In genomic region chr14:103563089-103563620, GRCh38 we compare ENCODE assay signal across 7 cellular contexts. TPM values are rescaled to one million over a fixed set of nuclear protein-coding genes. Genes with fewer than 3 reads are reported as not detected.
DNase-seq lines count a peak whose midpoint lies in the region; ATAC-seq, FAIRE-seq and TF ChIP-seq lines count a peak whose summit lies in the region.

No MANE protein-coding gene starts in this region.

- peak overlapping the region; percentile 91 for H3K9ac ChIP-seq in HepG2 (ENCODE audit: insufficient read depth, low read depth, low read length)

- peak overlapping the region; percentile 19 for H2AFZ ChIP-seq in HepG2 (ENCODE audit: low read length)

- intact Hi-C loops in body of pancreas (cut with DNase I) = no loop called here
- intact Hi-C loops in HepG2 (cut with micrococcal nuclease; ENCODE audit: unreplicated experiment) = no loop called here
- intact Hi-C loops in tibial artery (cut with DNase I; ENCODE audit: low total_unique reads) = loop anchor here (5.0 kb wide), 2 partner anchors 64 to 359 kb away; partner anchors contain the start of gene KLC1

- H3K4me3 ChIP-seq in body of pancreas = peak overlapping the region; percentile 88 to 100
- peak overlapping the region; percentile 81 to 100 (median 92) for H3K4me3 ChIP-seq in HepG2 (replicated peaks in 1 of 3; ENCODE audit: insufficient read depth in 1 of 3, low read depth in 2 of 3, low read length in 3 of 3)
- peak overlapping the region; percentile 94 to 96 for H3K4me3 ChIP-seq in tibial artery

- FAIRE-seq in HepG2 (lab: Jason Lieb, UNC) = no peak

- peaks cover 0 to 3% of the 10 kb centered on the region in 2 donors for H3K36me3 ChIP-seq in body of pancreas (replicated peaks in 1 of 2; ENCODE audit: insufficient read depth in 1 of 2, low read depth in 2 of 2)
- peaks cover 7 to 26% of the 10 kb centered on the region in 2 experiments; a peak in 3 of 5 replicates for H3K36me3 ChIP-seq in HepG2 (replicated peaks in 1 of 2; ENCODE audit: control insufficient read depth in 1 of 2, insufficient read depth in 2 of 2, low read length in 2 of 2)
- peaks cover 14 to 23% (median 16%) of the 10 kb centered on the region in 3 donors for H3K36me3 ChIP-seq in tibial artery

- in situ Hi-C loops in HepG2 (cut with HindIII; ENCODE audit: extremely low pct_ligation_motif_present, low pct_unique_long_range_greater_than_20kb) = no loop called here

- ATAC-seq in GM18867 (IDR thresholded peaks at IDR 0.05; ENCODE audit: unreplicated experiment) (peak; percentile 35), HG02623 (IDR thresholded peaks at IDR 0.05; ENCODE audit: unreplicated experiment) (peak; percentile 31), body of pancreas (peak; percentile 72), HepG2 (peak; percentile 83)

- peak overlapping the region; percentile 83 for H3K4me2 ChIP-seq in HepG2 (ENCODE audit: low read depth, low read length)

- POLR2A ChIA-PET in HepG2 (lab: Yijun Ruan, JAX) = interaction anchor here (2.1 to 2.3 kb wide), 2 partner anchors 27 to 35 kb away, joined by 6 to 12 read pairs; partner anchors contain the start of gene TRMT61A

- peak overlapping the region; percentile 81 to 99 (median 94) for H3K27ac ChIP-seq in body of pancreas
- H3K27ac ChIP-seq in HepG2 (ENCODE audit: extremely low read length, insufficient read depth, low read length) = peak overlapping the region; percentile 88
- peak overlapping the region; percentile 92 to 94 for H3K27ac ChIP-seq in tibial artery

- CTCF ChIA-PET in HepG2 (lab: Yijun Ruan, JAX; ENCODE audit: low intra/inter-chr PET ratio, low total read pairs) = no interaction called here

- H3K9me3 ChIP-seq in body of pancreas = no peaks in the 10 kb centered on the region
- H3K9me3 ChIP-seq in HepG2 (ENCODE audit: low read length) = no peaks in the 10 kb centered on the region
- no peaks in the 10 kb centered on the region for H3K9me3 ChIP-seq in tibial artery

- TF ChIP-seq EP300 in HepG2 (IDR thresholded peaks at IDR 0.05; ENCODE audit: low read depth in 2 of 2, low read length in 2 of 2) (no peak), HepG2 (CRISPR knock-in tag; IDR thresholded peaks at IDR 0.05; ENCODE audit: borderline replicate concordance) (no peak)

- H3K4me1 ChIP-seq in body of pancreas (peaks cover 53% of the 10 kb centered on the region), HepG2 (ENCODE audit: insufficient read depth, low read length) (peaks cover 45% of the 10 kb centered on the region), tibial artery (peaks cover 0 to 74% (median 48%) of the 10 kb centered on the region in 4 donors)

- peaks cover 14% of the 10 kb centered on the region; the same call in 1 of the 2 replicates for H4K20me1 ChIP-seq in HepG2 (ENCODE audit: insufficient read depth, low read length)

- TF ChIP-seq POLR2A in body of pancreas (IDR thresholded peaks at IDR 0.05) = no peak
- no peak for TF ChIP-seq POLR2A in HepG2 (IDR thresholded peaks at IDR 0.05; ENCODE audit: insufficient read depth in 1 of 2, low read depth in 2 of 2, low read length in 2 of 2)

- no peak for TF ChIP-seq RAD21 in HepG2 (CRISPR knock-in tag; IDR thresholded peaks at IDR 0.05)

- DNase-seq in NCI-H2227 treated with DMSO at 0.1 percent for 48 hours (lab: John Stamatoyannopoulos, UW) (peak; percentile 55), body of pancreas (peak in 3 of 4 donors; percentile 68 to 77 (median 74)), HepG2 (ENCODE audit: low spot score) (peak; percentile 57), tibial artery (peak in 1 of 2 donors; percentile 47), HK-2 (ENCODE audit: unreplicated experiment) (no peak)

- WGBS in body of pancreas, 2 donors = 0 to 1% methylated on average over 22 to 24 of the region's 35 CpGs
- under 1% methylated on average over 15 of the region's 35 CpGs for WGBS in HepG2 (ENCODE audit: low lambda C conversion rate)

- TSS peak; percentile 87 for BruUV-seq in HepG2 (replicated peaks; lab: Mats Ljungman, UMichigan)

- peaks cover 78% of the 10 kb centered on the region for H3K79me2 ChIP-seq in HepG2 (ENCODE audit: insufficient read depth, low read length)

- no peaks in the 10 kb centered on the region for H3K27me3 ChIP-seq in body of pancreas
- H3K27me3 ChIP-seq in HepG2 (ENCODE audit: control insufficient read depth in 1 of 2, insufficient read depth in 2 of 2, low read length in 2 of 2) = peaks cover 0 to 3% of the 10 kb centered on the region in 2 experiments; a peak in 1 of 5 replicates
- no peaks in the 10 kb centered on the region for H3K27me3 ChIP-seq in tibial artery

- no peak for TF ChIP-seq CTCF in body of pancreas (IDR thresholded peaks at IDR 0.05)
- no peak for TF ChIP-seq CTCF in HepG2 (CRISPR knock-in tag; IDR thresholded peaks at IDR 0.05)
- no peak for TF ChIP-seq CTCF in tibial artery (IDR thresholded peaks at IDR 0.05)

RNA-seq across cellular contexts. Expression of gene COA8, which starts 0.4 kb away (rescaled TPM):
- total RNA-seq in body of pancreas = 10 to 100 TPM; 15.2 to 32.2 TPM
- total RNA-seq in HepG2 (2016; rRNA removed; fragmentation: Illumina TruSeq; extraction: Trizol) = 25.1 and 25.2 TPM in 2 replicates
- 29.4 and 38.9 TPM in 2 replicates for total RNA-seq in HepG2 (2016; cell fraction: cytosol; rRNA removed; fragmentation: Illumina TruSeq; extraction: Trizol; ENCODE audit: low read depth)
- total RNA-seq in HepG2 (2016; cell fraction: insoluble cytoplasmic fraction; rRNA removed; fragmentation: Illumina TruSeq; extraction: Trizol) = 25.7 and 29.2 TPM in 2 replicates
- total RNA-seq in HepG2 (2016; cell fraction: membrane; rRNA removed; fragmentation: Illumina TruSeq; extraction: Trizol) = 46.6 and 48.0 TPM in 2 replicates
- 11.0 and 15.0 TPM in 2 replicates for total RNA-seq in HepG2 (2016; cell fraction: nucleus; rRNA removed; fragmentation: Illumina TruSeq; extraction: Trizol)
- 10.9 and 14.0 TPM in 2 replicates for polyA plus RNA-seq in HepG2 (2011; rRNA removed)
- 10.2 and 14.5 TPM in 2 replicates for polyA plus RNA-seq in HepG2 (2011; cell fraction: cytosol; rRNA removed)
- polyA plus RNA-seq in HepG2 (2011; cell fraction: nucleus; rRNA removed) = 2.6 and 3.1 TPM in 2 replicates
- 25.7 and 32.6 TPM in 2 replicates for polyA plus RNA-seq in HepG2 (2012)
- polyA plus RNA-seq in HepG2 (2016; cell fraction: cytosol; fragmentation: Illumina TruSeq; extraction: Trizol; ENCODE audit: low read depth) = 63.7 and 73.8 TPM in 2 replicates
- 33.7 and 39.8 TPM in 2 replicates for polyA plus RNA-seq in HepG2 (2016; cell fraction: insoluble cytoplasmic fraction; fragmentation: Illumina TruSeq; extraction: Trizol; ENCODE audit: low read depth)
- 52.0 and 59.9 TPM in 2 replicates for polyA plus RNA-seq in HepG2 (2016; cell fraction: membrane; fragmentation: Illumina TruSeq; extraction: Trizol; ENCODE audit: low read depth)
- 21.5 and 21.7 TPM in 2 replicates for polyA plus RNA-seq in HepG2 (2016; cell fraction: nucleus; fragmentation: Illumina TruSeq; extraction: Trizol; ENCODE audit: insufficient read depth, low read depth)
- 4.7 and 5.1 TPM in 2 replicates for polyA minus RNA-seq in HepG2 (2011; rRNA and poly(A)+ RNA removed; ENCODE audit: low replicate concordance)
- 3.6 and 6.4 TPM in 2 replicates for polyA minus RNA-seq in HepG2 (2011; cell fraction: cytosol; rRNA and poly(A)+ RNA removed)
- 10.1 and 11.3 TPM in 2 replicates for polyA minus RNA-seq in HepG2 (2011; cell fraction: nucleus; rRNA and poly(A)+ RNA removed)

RNA-seq across cellular contexts. Expression of gene BAG5, which starts 0.7 kb away (rescaled TPM):
- total RNA-seq in body of pancreas (10 to 100 TPM in 1 of 2 donors, 1 to 10 TPM in 1; 9.9 to 11.9 TPM), HepG2 (2016; rRNA removed; fragmentation: Illumina TruSeq; extraction: Trizol) (21.0 and 34.8 TPM in 2 replicates)
- total RNA-seq in HepG2 (2016; cell fraction: cytosol; rRNA removed; fragmentation: Illumina TruSeq; extraction: Trizol; ENCODE audit: low read depth) = 2.3 and 2.5 TPM in 2 replicates
- 21.9 and 34.1 TPM in 2 replicates for total RNA-seq in HepG2 (2016; cell fraction: insoluble cytoplasmic fraction; rRNA removed; fragmentation: Illumina TruSeq; extraction: Trizol)
- 11.4 and 14.2 TPM in 2 replicates for total RNA-seq in HepG2 (2016; cell fraction: membrane; rRNA removed; fragmentation: Illumina TruSeq; extraction: Trizol)
- total RNA-seq in HepG2 (2016; cell fraction: nucleus; rRNA removed; fragmentation: Illumina TruSeq; extraction: Trizol) = 14.8 and 16.2 TPM in 2 replicates
- polyA plus RNA-seq in HepG2 (2011; rRNA removed) = 3.0 and 3.5 TPM in 2 replicates
- polyA plus RNA-seq in HepG2 (2011; cell fraction: cytosol; rRNA removed) = 2.5 and 3.9 TPM in 2 replicates
- polyA plus RNA-seq in HepG2 (2011; cell fraction: nucleus; rRNA removed) = 3.3 and 3.7 TPM in 2 replicates
- 7.9 and 9.3 TPM in 2 replicates for polyA plus RNA-seq in HepG2 (2012)
- 1.0 and 1.3 TPM in 2 replicates for polyA plus RNA-seq in HepG2 (2016; cell fraction: cytosol; fragmentation: Illumina TruSeq; extraction: Trizol; ENCODE audit: low read depth)
- polyA plus RNA-seq in HepG2 (2016; cell fraction: insoluble cytoplasmic fraction; fragmentation: Illumina TruSeq; extraction: Trizol; ENCODE audit: low read depth) = 16.8 and 20.0 TPM in 2 replicates
- 5.3 and 6.2 TPM in 2 replicates for polyA plus RNA-seq in HepG2 (2016; cell fraction: membrane; fragmentation: Illumina TruSeq; extraction: Trizol; ENCODE audit: low read depth)
- polyA plus RNA-seq in HepG2 (2016; cell fraction: nucleus; fragmentation: Illumina TruSeq; extraction: Trizol; ENCODE audit: insufficient read depth, low read depth) = 13.8 and 14.6 TPM in 2 replicates
- 5.3 and 11.8 TPM in 2 replicates for polyA minus RNA-seq in HepG2 (2011; rRNA and poly(A)+ RNA removed; ENCODE audit: low replicate concordance)
- 7.2 and 8.6 TPM in 2 replicates for polyA minus RNA-seq in HepG2 (2011; cell fraction: cytosol; rRNA and poly(A)+ RNA removed)
- polyA minus RNA-seq in HepG2 (2011; cell fraction: nucleus; rRNA and poly(A)+ RNA removed) = 9.8 and 9.9 TPM in 2 replicates

RNA-seq across cellular contexts. Expression of gene TRMT61A, which starts 34.2 kb away (rescaled TPM):
- total RNA-seq in body of pancreas (10 to 100 TPM in 1 of 2 donors, 1 to 10 TPM in 1; 7.9 to 10.4 TPM), HepG2 (2016; rRNA removed; fragmentation: Illumina TruSeq; extraction: Trizol) (12.2 and 13.6 TPM in 2 replicates)
- 4.0 and 5.2 TPM in 2 replicates for total RNA-seq in HepG2 (2016; cell fraction: cytosol; rRNA removed; fragmentation: Illumina TruSeq; extraction: Trizol; ENCODE audit: low read depth)
- total RNA-seq in HepG2 (2016; cell fraction: insoluble cytoplasmic fraction; rRNA removed; fragmentation: Illumina TruSeq; extraction: Trizol) = 12.4 and 14.5 TPM in 2 replicates
- total RNA-seq in HepG2 (2016; cell fraction: membrane; rRNA removed; fragmentation: Illumina TruSeq; extraction: Trizol) = 8.3 and 9.6 TPM in 2 replicates
- 10.4 and 11.7 TPM in 2 replicates for total RNA-seq in HepG2 (2016; cell fraction: nucleus; rRNA removed; fragmentation: Illumina TruSeq; extraction: Trizol)
- 6.5 and 9.8 TPM in 2 replicates for polyA plus RNA-seq in HepG2 (2011; rRNA removed)
- 6.4 and 11.5 TPM in 2 replicates for polyA plus RNA-seq in HepG2 (2011; cell fraction: cytosol; rRNA removed)
- polyA plus RNA-seq in HepG2 (2011; cell fraction: nucleus; rRNA removed) = 26.1 and 31.2 TPM in 2 replicates
- 4.0 and 8.4 TPM in 2 replicates for polyA plus RNA-seq in HepG2 (2012)
- polyA plus RNA-seq in HepG2 (2016; cell fraction: cytosol; fragmentation: Illumina TruSeq; extraction: Trizol; ENCODE audit: low read depth) = 3.9 and 4.4 TPM in 2 replicates
- 12.0 and 13.1 TPM in 2 replicates for polyA plus RNA-seq in HepG2 (2016; cell fraction: insoluble cytoplasmic fraction; fragmentation: Illumina TruSeq; extraction: Trizol; ENCODE audit: low read depth)
- 6.7 and 7.2 TPM in 2 replicates for polyA plus RNA-seq in HepG2 (2016; cell fraction: membrane; fragmentation: Illumina TruSeq; extraction: Trizol; ENCODE audit: low read depth)
- 13.5 and 14.3 TPM in 2 replicates for polyA plus RNA-seq in HepG2 (2016; cell fraction: nucleus; fragmentation: Illumina TruSeq; extraction: Trizol; ENCODE audit: insufficient read depth, low read depth)
- 14.6 and 19.9 TPM in 2 replicates for polyA minus RNA-seq in HepG2 (2011; rRNA and poly(A)+ RNA removed; ENCODE audit: low replicate concordance)
- 4.6 and 4.7 TPM in 2 replicates for polyA minus RNA-seq in HepG2 (2011; cell fraction: cytosol; rRNA and poly(A)+ RNA removed)
- polyA minus RNA-seq in HepG2 (2011; cell fraction: nucleus; rRNA and poly(A)+ RNA removed) = 15.8 and 16.6 TPM in 2 replicates

RNA-seq across cellular contexts. Expression of gene CKB, which starts 40.5 kb away (rescaled TPM):
- total RNA-seq in body of pancreas = 100 to 1,000 TPM in 1 of 2 donors, 10 to 100 TPM in 1; 92.1 to 146 TPM
- 82.3 and 92.4 TPM in 2 replicates for total RNA-seq in HepG2 (2016; rRNA removed; fragmentation: Illumina TruSeq; extraction: Trizol)
- 35.0 and 38.6 TPM in 2 replicates for total RNA-seq in HepG2 (2016; cell fraction: cytosol; rRNA removed; fragmentation: Illumina TruSeq; extraction: Trizol; ENCODE audit: low read depth)
- total RNA-seq in HepG2 (2016; cell fraction: insoluble cytoplasmic fraction; rRNA removed; fragmentation: Illumina TruSeq; extraction: Trizol) = 77.0 and 90.7 TPM in 2 replicates
- total RNA-seq in HepG2 (2016; cell fraction: membrane; rRNA removed; fragmentation: Illumina TruSeq; extraction: Trizol) = 39.1 and 44.5 TPM in 2 replicates
- total RNA-seq in HepG2 (2016; cell fraction: nucleus; rRNA removed; fragmentation: Illumina TruSeq; extraction: Trizol) = 55.0 and 62.1 TPM in 2 replicates
- 179 and 217 TPM in 2 replicates for polyA plus RNA-seq in HepG2 (2011; rRNA removed)
- 94.2 and 257 TPM in 2 replicates for polyA plus RNA-seq in HepG2 (2011; cell fraction: cytosol; rRNA removed)
- 634 and 1,191 TPM in 2 replicates for polyA plus RNA-seq in HepG2 (2011; cell fraction: nucleus; rRNA removed)
- polyA plus RNA-seq in HepG2 (2012) = 136 and 210 TPM in 2 replicates
- polyA plus RNA-seq in HepG2 (2016; cell fraction: cytosol; fragmentation: Illumina TruSeq; extraction: Trizol; ENCODE audit: low read depth) = 60.2 and 68.2 TPM in 2 replicates
- polyA plus RNA-seq in HepG2 (2016; cell fraction: insoluble cytoplasmic fraction; fragmentation: Illumina TruSeq; extraction: Trizol; ENCODE audit: low read depth) = 156 and 198 TPM in 2 replicates
- 60.4 and 60.5 TPM in 2 replicates for polyA plus RNA-seq in HepG2 (2016; cell fraction: membrane; fragmentation: Illumina TruSeq; extraction: Trizol; ENCODE audit: low read depth)
- 164 and 170 TPM in 2 replicates for polyA plus RNA-seq in HepG2 (2016; cell fraction: nucleus; fragmentation: Illumina TruSeq; extraction: Trizol; ENCODE audit: insufficient read depth, low read depth)
- 111 and 125 TPM in 2 replicates for polyA minus RNA-seq in HepG2 (2011; rRNA and poly(A)+ RNA removed; ENCODE audit: low replicate concordance)
- 96.8 and 156 TPM in 2 replicates for polyA minus RNA-seq in HepG2 (2011; cell fraction: cytosol; rRNA and poly(A)+ RNA removed)
- 34.2 and 39.0 TPM in 2 replicates for polyA minus RNA-seq in HepG2 (2011; cell fraction: nucleus; rRNA and poly(A)+ RNA removed)

Comparison
In these comparisons a context has a peak if more than half of its experiments do, and no peak if none do; other contexts are left out.
1. ATAC-seq: peak in every context shown above with its lines; median percentile 83 in HepG2; 72 in body of pancreas; 35 in GM18867; 31 in HG02623.